ENCODE assay signal across 8 cellular contexts in the genomic region with DNA sequence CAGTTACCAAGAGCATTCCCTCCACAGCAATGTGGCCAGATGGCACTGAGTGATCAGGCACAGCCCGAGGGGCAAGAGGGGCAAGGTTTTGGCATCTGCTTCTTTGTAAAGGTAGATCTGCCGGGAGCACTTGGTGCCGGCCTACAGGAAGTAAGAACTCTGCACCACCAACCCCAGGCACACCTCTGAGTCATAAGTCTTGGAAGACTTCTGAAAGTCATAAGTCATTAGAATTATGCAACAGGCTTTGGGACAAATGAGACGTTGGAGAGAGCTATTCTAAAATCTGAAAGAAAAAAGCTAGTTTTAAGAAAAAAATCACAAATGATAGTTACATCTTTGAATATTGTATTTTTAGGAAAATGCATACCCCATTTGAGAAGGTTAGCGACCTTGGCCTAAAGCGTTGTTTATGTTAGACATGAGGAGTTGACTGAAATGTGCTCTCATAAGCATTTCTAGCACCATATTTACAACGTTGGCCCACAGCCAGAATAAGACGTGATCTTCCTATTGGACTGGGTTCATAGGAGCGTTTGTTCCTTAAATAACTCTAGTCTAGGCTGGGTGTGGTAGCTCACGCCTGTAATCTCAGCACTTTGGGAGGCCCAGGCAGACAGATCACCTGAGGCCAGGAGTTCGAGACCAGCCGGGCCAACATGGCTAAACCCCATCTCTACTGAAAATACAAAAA. TPM values are rescaled to one million over a fixed set of nuclear protein-coding genes. Genes with fewer than 3 reads are reported as not detected.
DNase-seq lines count a peak whose midpoint lies in the region; ATAC-seq, FAIRE-seq and TF ChIP-seq lines count a peak whose summit lies in the region.

No MANE protein-coding gene starts in this region.

- peak overlapping the region; percentile 94 for H4K8ac ChIP-seq in mesenchymal stem cell (ENCODE audit: low read length)

- no peak for TF ChIP-seq RAD21 in K562 (CRISPR knock-in tag; conservative IDR thresholded peaks at IDR 0.05 in 1 of 2, IDR thresholded peaks at IDR 0.05 in 1 of 2)

- H2AFZ ChIP-seq in K562 (ENCODE audit: low read depth, low read length) = no peak overlapping the region
- H2AFZ ChIP-seq in mesenchymal stem cell (ENCODE audit: low read depth, low read length) = no peak overlapping the region

- peak overlapping the region; percentile 47 for H4K91ac ChIP-seq in mesenchymal stem cell (ENCODE audit: low read length)

- H2BK15ac ChIP-seq in mesenchymal stem cell (ENCODE audit: low read depth, poor library complexity, severe bottlenecking) = no peak overlapping the region

- no peak for ATAC-seq in K562

- TF ChIP-seq EP300 in K562 (IDR thresholded peaks at IDR 0.05; ENCODE audit: low read length) = no peak

- H2AK5ac ChIP-seq in mesenchymal stem cell (ENCODE audit: low read length, severe bottlenecking) = no peak overlapping the region

- no peaks in the 10 kb centered on the region for H3K79me1 ChIP-seq in mesenchymal stem cell (replicated peaks; ENCODE audit: low read length, poor library complexity, severe bottlenecking)

- H3K36me3 ChIP-seq in K562 (ENCODE audit: control insufficient read depth, insufficient read depth, low read length) (no peaks in the 10 kb centered on the region), mesenchymal stem cell (ENCODE audit: control insufficient read depth in 1 of 2, insufficient read depth in 2 of 2, low read depth in 1 of 2, low read length in 2 of 2) (no peaks in the 10 kb centered on the region), testis (ENCODE audit: low read depth, missing control alignments) (no peaks in the 10 kb centered on the region)

- no peaks in the 10 kb centered on the region for H3K9me1 ChIP-seq in K562 (ENCODE audit: control insufficient read depth, insufficient read depth, low read length)

- POLR2A ChIA-PET in K562 (lab: Yijun Ruan, JAX) = no interaction called here

- no peak overlapping the region for H3K23ac ChIP-seq in mesenchymal stem cell (ENCODE audit: low read length in 2 of 2)

- H3K9me3 ChIP-seq in K562 (replicated peaks; ENCODE audit: control insufficient read depth, insufficient read depth, low read depth, low read length) (no peaks in the 10 kb centered on the region), mesenchymal stem cell (ENCODE audit: control insufficient read depth, low read length) (no peaks in the 10 kb centered on the region), testis (no peaks in the 10 kb centered on the region)

- no peaks in the 10 kb centered on the region for H3K27me3 ChIP-seq in K562 (ENCODE audit: control insufficient read depth in 2 of 2, insufficient read depth in 2 of 2, low read length in 2 of 2)
- no peaks in the 10 kb centered on the region for H3K27me3 ChIP-seq in mesenchymal stem cell (ENCODE audit: control insufficient read depth in 1 of 2, insufficient read depth in 1 of 2, low read length in 2 of 2)
- no peaks in the 10 kb centered on the region for H3K27me3 ChIP-seq in testis

- H3K14ac ChIP-seq in mesenchymal stem cell (ENCODE audit: low read length in 2 of 2) = no peak overlapping the region

- no peak for TF ChIP-seq POLR2A in K562 (conservative IDR thresholded peaks at IDR 0.05)
- no peak for TF ChIP-seq POLR2A in testis (IDR thresholded peaks at IDR 0.05)

- peak overlapping the region; percentile 67 for H2BK5ac ChIP-seq in mesenchymal stem cell (ENCODE audit: low read depth, low read length, poor library complexity, severe bottlenecking)

- no TSS peak for BruUV-seq in K562 (replicated peaks; lab: Mats Ljungman, UMichigan)

- FAIRE-seq in K562 (lab: Jason Lieb, UNC) = no peak

- H3K27ac ChIP-seq in K562 (ENCODE audit: extremely low read depth, low read depth, low read length) (no peak overlapping the region), mesenchymal stem cell (ENCODE audit: low read length, poor library complexity, severe bottlenecking) (peak overlapping the region; percentile 88), testis (no peak overlapping the region)

- intact Hi-C loops in K562 (cut with micrococcal nuclease) (no loop called here), testis (cut with DNase I; ENCODE audit: low total_unique reads) (no loop called here), posterior vena cava (cut with DNase I) (no loop called here)

- WGBS in K562 (ENCODE audit: insufficient coverage, low coverage, missing lambda C conversion rate) = under 1% methylated on average over 12 of the region's 12 CpGs
- WGBS in mesenchymal stem cell = 67% methylated on average over 11 of the region's 12 CpGs
- 67% methylated on average over 11 to 12 of the region's 12 CpGs for WGBS in testis, 2 donors

- H3K79me2 ChIP-seq in K562 (ENCODE audit: control insufficient read depth, insufficient read depth, low read length) = no peaks in the 10 kb centered on the region

- TF ChIP-seq CTCF in K562 (IDR thresholded peaks at IDR 0.05 in 2 of 3, conservative IDR thresholded peaks at IDR 0.05 in 1 of 3; ENCODE audit: insufficient read depth in 2 of 3, low read depth in 1 of 3, low read length in 3 of 3) (no peak), testis (IDR thresholded peaks at IDR 0.05) (no peak)

- H3K4me3 ChIP-seq in K562 = no peak overlapping the region
- H3K4me3 ChIP-seq in mesenchymal stem cell (ENCODE audit: insufficient read depth in 1 of 2, low read depth in 1 of 2, low read length in 2 of 2) = no peak overlapping the region
- H3K4me3 ChIP-seq in testis = no peak overlapping the region

- H4K20me1 ChIP-seq in K562 (replicated peaks; ENCODE audit: control insufficient read depth, insufficient read depth, low read length) = no peaks in the 10 kb centered on the region

- no peak overlapping the region for H3K9ac ChIP-seq in K562 (ENCODE audit: insufficient read depth in 1 of 2, low read depth in 2 of 2, low read length in 2 of 2)
- peak overlapping the region; percentile 20 for H3K9ac ChIP-seq in mesenchymal stem cell (ENCODE audit: low read length)

- no peak overlapping the region for H3K4ac ChIP-seq in mesenchymal stem cell (ENCODE audit: low read depth in 1 of 2, low read length in 2 of 2)

- in situ Hi-C loops in K562 (cut with MboI) = no loop called here

- CTCF ChIA-PET in K562 (lab: Yijun Ruan, JAX; ENCODE audit: low intra/inter-chr PET ratio) = no interaction called here

- H3K18ac ChIP-seq in mesenchymal stem cell (ENCODE audit: low read depth in 1 of 2, low read length in 2 of 2) = peak overlapping the region in 1 of 2 experiments; percentile 82

- H2BK120ac ChIP-seq in mesenchymal stem cell (ENCODE audit: low read depth, low read length) = no peak overlapping the region

- H3K4me1 ChIP-seq in K562 (replicated peaks in 1 of 2; ENCODE audit: control insufficient read depth in 2 of 2, insufficient read depth in 2 of 2, low read length in 2 of 2) = no peaks in the 10 kb centered on the region
- peaks cover 9% of the 10 kb centered on the region for H3K4me1 ChIP-seq in mesenchymal stem cell (ENCODE audit: control insufficient read depth, insufficient read depth, low read depth, low read length)
- H3K4me1 ChIP-seq in testis = no peaks in the 10 kb centered on the region

- H2BK12ac ChIP-seq in mesenchymal stem cell (ENCODE audit: low read length in 2 of 2) = peak overlapping the region in 1 of 2 experiments; percentile 76

- no peak overlapping the region for H3K4me2 ChIP-seq in K562 (ENCODE audit: insufficient read depth, low read length)
- H3K4me2 ChIP-seq in mesenchymal stem cell (ENCODE audit: low read length, poor library complexity, severe bottlenecking) = no peak overlapping the region

- DNase-seq in AML-193 (lab: John Stamatoyannopoulos, UW) (peak; percentile 90), LoVo (ENCODE audit: low spot score) (peak; percentile 84), K562 (ENCODE audit: extremely low read depth in 1 of 4, low spot score in 3 of 4) (no peak), mesenchymal stem cell (peak; percentile 80), testis (no peak), posterior vena cava (ENCODE audit: low spot score) (no peak), NCI-H1417 treated with DMSO at 0.1 percent for 48 hours (lab: John Stamatoyannopoulos, UW) (no peak)
- DNase-seq in activated naive CD4-positive, alpha-beta T cell (lab: John Stamatoyannopoulos, UW) = no peak

TF ChIP-seq in K562, 482 proteins besides CTCF, POLR2A, EP300 and RAD21 (continues in another document):
- no peak for TF ChIP-seq ELF1 (tag; IDR thresholded peaks at IDR 0.05)
- no peak for TF ChIP-seq SIX5 (IDR thresholded peaks at IDR 0.05; ENCODE audit: borderline replicate concordance in 1 of 2, insufficient read depth in 1 of 2, low read depth in 1 of 2, low read length in 2 of 2)
- TF ChIP-seq CEBPB (tag; IDR thresholded peaks at IDR 0.05) = peak; percentile 47; the same call in 1 of the 2 replicates
- TF ChIP-seq TCFL5 (CRISPR knock-in tag; conservative IDR thresholded peaks at IDR 0.05) = no peak
- TF ChIP-seq XRCC5 (IDR thresholded peaks at IDR 0.05; ENCODE audit: low read depth, low read length) = no peak

RNA-seq across cellular contexts. Expression of a gene that starts 37.7 kb away (rescaled TPM):
- total RNA-seq in K562 (2011; cell fraction: chromatin; rRNA removed; ENCODE audit: low replicate concordance) = 0.44 and 1.1 TPM in 2 replicates
- total RNA-seq in K562 (2011; cell fraction: nucleolus; rRNA removed) = 0.67 and 0.92 TPM in 2 replicates
- total RNA-seq in K562 (2011; cell fraction: nucleoplasm; rRNA removed) = 0.38 and 0.59 TPM in 2 replicates
- total RNA-seq in K562 (2014; rRNA removed) (0.73 and 0.98 TPM in 2 replicates), K562 (2014; rRNA removed; fragmentation: Illumina TruSeq; extraction: Trizol) (0.76 and 0.96 TPM in 2 replicates), K562 (2015; rRNA removed; fragmentation: Illumina TruSeq; extraction: Trizol) (0.90 and 0.98 TPM in 2 replicates), K562 (2021) (0.69 and 0.83 TPM in 2 replicates), testis (1 to 10 TPM; 8.4 to 9.1 TPM), posterior vena cava (1 to 10 TPM; 1.2 to 2.9 TPM)
- polyA plus RNA-seq in K562 (2011; rRNA removed) (0.27 and 0.53 TPM in 2 replicates), K562 (2014; fragmentation: Illumina TruSeq; extraction: Trizol) (0.69 and 0.74 TPM in 2 replicates), K562 (2014; fragmentation: Nextera tagmentation; extraction: Ambion mirVana) (under 1 TPM; 0.11 to 0.13 TPM), K562 (2014; rRNA removed) (0.49 and 0.70 TPM in 2 replicates), testis (ENCODE audit: insufficient read depth, low read depth, low replicate concordance) (1.6 TPM)
- 0.12 and 0.36 TPM in 2 replicates for polyA plus RNA-seq in K562 (2011; cell fraction: cytosol; rRNA removed)
- polyA plus RNA-seq in K562 (2011; cell fraction: nucleus; rRNA removed) = 0.27 and 0.34 TPM in 2 replicates
- polyA plus RNA-seq in K562 (2012) = 0.77 and 2.1 TPM in 2 replicates
- polyA minus RNA-seq in K562 (2011; rRNA and poly(A)+ RNA removed) = 0.49 and 0.57 TPM in 2 replicates
- 0.19 and 0.36 TPM in 2 replicates for polyA minus RNA-seq in K562 (2011; cell fraction: cytosol; rRNA and poly(A)+ RNA removed)
- 1.5 and 1.8 TPM in 2 replicates for polyA minus RNA-seq in K562 (2011; cell fraction: nucleus; rRNA and poly(A)+ RNA removed)
- polyA plus RNA-seq in mesenchymal stem cell (2013, experiment 1 of 2) = 0.69 TPM
- polyA plus RNA-seq in mesenchymal stem cell (2013, experiment 2 of 2) = 0.66 TPM

Comparison
In these comparisons a context has a peak if more than half of its experiments do, and no peak if none do; other contexts are left out.
1. DNase-seq: peak in AML-193 (2 of 2), LoVo (single experiment) and mesenchymal stem cell (single experiment); none in K562 (0 of 4), testis (single experiment), posterior vena cava (single experiment), NCI-H1417 treated with DMSO at 0.1 percent for 48 hours (single experiment) and activated naive CD4-positive, alpha-beta T cell (0 of 4).